ENCODE assay signal across 29 cellular contexts in genomic region chr1:113467991-113468390, GRCh38.
"Had no signal": no experiment of that assay in that cellular context is flagged by ENCODE, and none has a peak within 500 bp of the region (broad histone marks: within the 10 kb centered on the region; RNA-seq: fewer than 3 reads in every experiment).

No MANE protein-coding gene starts in this region.

- H3K4me1 ChIP-seq: parathyroid adenoma, psoas muscle, tibial nerve, upper lobe of left lung, uterus had no signal

- DNase-seq: naive thymus-derived CD4-positive, alpha-beta T cell; natural killer cell; nephron progenitor cell; nucleus accumbens; posterior cingulate gyrus; psoas muscle; right cardiac atrium; right lobe of liver; sigmoid colon; small intestine; stimulated activated CD4-positive, alpha-beta T cell treated with anti-CD3 and anti-CD28 coated beads, Interleukin-15, amount 100 ng/mL, for 24 hours; stimulated activated CD4-positive, alpha-beta T cell treated with anti-CD3 and anti-CD28 coated beads, Interleukin-2, amount 100 ng/mL, for 24 hours; stimulated activated CD4-positive, alpha-beta T cell treated with anti-CD3 and anti-CD28 coated beads, Interleukin-2, amount 100 ng/mL, for 48 hours; stimulated activated CD4-positive, alpha-beta T cell treated with anti-CD3 and anti-CD28 coated beads, Interleukin-4, amount 100 ng/mL, for 24 hours; stimulated activated naive B cell treated with anti-CD40 and anti-IgM and Interleukin-4, amounts not matched to agents 10 μg/mL and 1 μg/mL and 100 μg/mL, for 72 hours; stimulated activated naive CD4-positive, alpha-beta T cell treated with Interleukin-2 at 50 U/mL for 16 hours; stomach; thyroid gland; trophoblast cell; upper lobe of left lung; uterus had no signal

- H3K79me2 ChIP-seq: parathyroid adenoma had no signal

- H2AFZ ChIP-seq: parathyroid adenoma had no signal

- H3K36me3 ChIP-seq: neutrophil, right lobe of liver, sigmoid colon, stomach, thoracic aorta, thyroid gland, tibial nerve, upper lobe of left lung, uterus had no signal

- H3K27ac Mint-ChIP-seq: naive thymus-derived CD4-positive, alpha-beta T cell; natural killer cell; nephron progenitor cell; progenitor cell of endocrine pancreas; stimulated activated effector memory CD8-positive, alpha-beta T cell treated with anti-CD3 and anti-CD28 coated beads, Interleukin-12 subunit alpha, Interleukin-12 subunit beta, amount 100 ng/mL, for 72 hours; stimulated activated naive B cell treated with anti-CD40 and anti-IgM and Interleukin-4, amounts not matched to agents 10 μg/mL and 1 μg/mL and 100 μg/mL, for 72 hours; stimulated activated naive CD8-positive, alpha-beta T cell treated with anti-CD3 and anti-CD28 coated beads, Interleukin-15, Interleukin-2, amounts not matched to agents 100 ng/mL and 50 ng/mL, for 24 hours had no signal

- ATAC-seq: naive thymus-derived CD4-positive, alpha-beta T cell; natural killer cell; psoas muscle; right cardiac atrium; right lobe of liver; stimulated activated effector memory CD8-positive, alpha-beta T cell treated with anti-CD3 and anti-CD28 coated beads, Interleukin-12 subunit alpha, Interleukin-12 subunit beta, amount 100 ng/mL, for 72 hours; stimulated activated naive B cell treated with anti-CD40 and anti-IgM and Interleukin-4, amounts not matched to agents 10 μg/mL and 1 μg/mL and 100 μg/mL, for 72 hours had no signal

- H3K27me3 ChIP-seq: neutrophil, right lobe of liver, sigmoid colon, stomach, thyroid gland, tibial nerve, upper lobe of left lung, uterus had no signal

- H3K36me3 Mint-ChIP-seq: stimulated activated effector memory CD8-positive, alpha-beta T cell treated with anti-CD3 and anti-CD28 coated beads, Interleukin-12 subunit alpha, Interleukin-12 subunit beta, amount 100 ng/mL, for 72 hours had no signal

- H3K4me3 Mint-ChIP-seq: natural killer cell; nephron progenitor cell; neural crest cell; stimulated activated effector memory CD8-positive, alpha-beta T cell treated with anti-CD3 and anti-CD28 coated beads, Interleukin-12 subunit alpha, Interleukin-12 subunit beta, amount 100 ng/mL, for 72 hours; stimulated activated naive B cell treated with anti-CD40 and anti-IgM and Interleukin-4, amounts not matched to agents 10 μg/mL and 1 μg/mL and 100 μg/mL, for 72 hours; stimulated activated naive CD8-positive, alpha-beta T cell treated with anti-CD3 and anti-CD28 coated beads, Interleukin-15, Interleukin-2, amounts not matched to agents 100 ng/mL and 50 ng/mL, for 24 hours had no signal

- H3K9me3 ChIP-seq: neutrophil, right lobe of liver, thyroid gland had no signal

- FAIRE-seq: small intestine had no signal

- H3K27ac ChIP-seq: neutrophil, parathyroid adenoma, psoas muscle, right lobe of liver, sigmoid colon, stomach, thoracic aorta, thyroid gland, tibial nerve, upper lobe of left lung, uterus had no signal

- H3K4me1 Mint-ChIP-seq: natural killer cell; nephron progenitor cell; neural crest cell; stimulated activated effector memory CD8-positive, alpha-beta T cell treated with anti-CD3 and anti-CD28 coated beads, Interleukin-12 subunit alpha, Interleukin-12 subunit beta, amount 100 ng/mL, for 72 hours; stimulated activated naive B cell treated with anti-CD40 and anti-IgM and Interleukin-4, amounts not matched to agents 10 μg/mL and 1 μg/mL and 100 μg/mL, for 72 hours had no signal

- H3K27me3 Mint-ChIP-seq: naive thymus-derived CD4-positive, alpha-beta T cell; progenitor cell of endocrine pancreas; stimulated activated naive B cell treated with anti-CD40 and anti-IgM and Interleukin-4, amounts not matched to agents 10 μg/mL and 1 μg/mL and 100 μg/mL, for 72 hours; stimulated activated naive CD8-positive, alpha-beta T cell treated with anti-CD3 and anti-CD28 coated beads, Interleukin-15, Interleukin-2, amounts not matched to agents 100 ng/mL and 50 ng/mL, for 24 hours had no signal

- H3K9ac ChIP-seq: parathyroid adenoma had no signal

- H3K4me3 ChIP-seq: psoas muscle, right lobe of liver, sigmoid colon, stomach, thoracic aorta, thyroid gland, tibial nerve, upper lobe of left lung, uterus had no signal
